In genomic region chr1:155033524-155033923, GRCh38 we compare ENCODE assay signal across 22 cellular contexts. TPM values are rescaled to one million over a fixed set of nuclear protein-coding genes. Genes with fewer than 3 reads are reported as not detected.
DNase-seq lines count a peak whose midpoint lies in the region; ATAC-seq, FAIRE-seq and TF ChIP-seq lines count a peak whose summit lies in the region.
"Had no signal": no experiment of that assay in that cellular context is flagged by ENCODE, and none has a peak within 500 bp of the region (broad histone marks: within the 10 kb centered on the region; RNA-seq: fewer than 3 reads in every experiment).

Gene DCST1 (plus strand): TSS chr1:155033824. CDS start chr1:155034037, 213 bp downstream.
Gene DCST2 (minus strand): TSS chr1:155033781. CDS start chr1:155033701, 80 bp downstream.

- no peak for ATAC-seq in HG02970 (IDR thresholded peaks at IDR 0.05; ENCODE audit: low FRiP score, unreplicated experiment)
- ATAC-seq: A549, GM23338, HCT116, HepG2 had no signal

- H3K4me1 Mint-ChIP-seq in neural progenitor cell: peaks cover 16% of the 10 kb centered on the region
- H3K4me1 Mint-ChIP-seq in type B pancreatic cell (ENCODE audit: unreplicated experiment): no peaks in the 10 kb centered on the region

- H3K4me2 ChIP-seq in keratinocyte (ENCODE audit: control insufficient read depth, extremely low read depth, insufficient read depth, low read depth, low read length) (peak within 1 kb of the TSS; percentile 7), neural progenitor cell (no peak within 1 kb of the TSS)
- H3K4me2 ChIP-seq: A549, GM23338 had no signal

- DNase-seq in WERI-Rb-1: peak; percentile 58
- no peak for DNase-seq in keratinocyte (ENCODE audit: low read depth, low spot score)
- DNase-seq in neural progenitor cell (ENCODE audit: low spot score): no peak
- DNase-seq in type B pancreatic cell (ENCODE audit: extremely low spot score, unreplicated experiment): no peak
- DNase-seq in cortex of kidney (lab: John Stamatoyannopoulos, UW): no peak
- no peak for DNase-seq in RKO (ENCODE audit: low spot score)
- DNase-seq: AML-193; Caco-2; CD4-positive, alpha-beta T cell; HFFc6 had no signal

- no peaks in the 10 kb centered on the region for H3K9me3 ChIP-seq in WERI-Rb-1 (ENCODE audit: severe bottlenecking)
- no peaks in the 10 kb centered on the region for H3K9me3 ChIP-seq in keratinocyte (ENCODE audit: control insufficient read depth, low read depth, low read length)
- no peaks in the 10 kb centered on the region for H3K9me3 ChIP-seq in neural progenitor cell (ENCODE audit: low read depth)
- H3K9me3 ChIP-seq: A549, Caco-2 had no signal

- H3K79me2 ChIP-seq in keratinocyte (ENCODE audit: control insufficient read depth, insufficient read depth, low read length): no peaks in the 10 kb centered on the region
- no peaks in the 10 kb centered on the region for H3K79me2 ChIP-seq in neural progenitor cell (ENCODE audit: low read depth)

- no peaks in the 10 kb centered on the region for H3K9me1 ChIP-seq in keratinocyte (ENCODE audit: control insufficient read depth, extremely low read depth, insufficient read depth, low read length)

- H3K9me3 Mint-ChIP-seq in neural progenitor cell (no peaks in the 10 kb centered on the region), type B pancreatic cell (no peaks in the 10 kb centered on the region)
- H3K9me3 Mint-ChIP-seq: CD4-positive, alpha-beta T cell; GM23338; HFFc6 had no signal

- H3F3A ChIP-seq in neural progenitor cell (ENCODE audit: low read depth): no peaks in the 10 kb centered on the region

- FAIRE-seq in keratinocyte (lab: Jason Lieb, UNC): no peak
- FAIRE-seq: A549, D721Med, G401.6, GM12891, GM19239, HepG2 had no signal

- H3K27me3 ChIP-seq in WERI-Rb-1 (ENCODE audit: insufficient read depth, low read depth, severe bottlenecking) (no peaks in the 10 kb centered on the region), keratinocyte (ENCODE audit: control insufficient read depth, extremely low read depth, insufficient read depth, low read length) (no peaks in the 10 kb centered on the region), neural progenitor cell (no peaks in the 10 kb centered on the region)

- H3K27ac Mint-ChIP-seq in neural progenitor cell (peak within 1 kb of the TSS; percentile 80), type B pancreatic cell (peak within 1 kb of the TSS; percentile 36)
- H3K27ac Mint-ChIP-seq: CD4-positive, alpha-beta T cell; GM23338; HFFc6 had no signal

- H3K9ac ChIP-seq in keratinocyte (ENCODE audit: control insufficient read depth, extremely low read depth, insufficient read depth, low read length): no peak within 1 kb of the TSS
- no peak within 1 kb of the TSS for H3K9ac ChIP-seq in neural progenitor cell

- no peaks in the 10 kb centered on the region for H4K20me1 ChIP-seq in keratinocyte (ENCODE audit: control insufficient read depth, extremely low read depth, insufficient read depth, low read length)
- no peaks in the 10 kb centered on the region for H4K20me1 ChIP-seq in neural progenitor cell (ENCODE audit: low read depth)

- H3K4me3 Mint-ChIP-seq in neural progenitor cell (no peak within 1 kb of the TSS), type B pancreatic cell (no peak within 1 kb of the TSS)
- H3K4me3 Mint-ChIP-seq: CD4-positive, alpha-beta T cell; GM23338; HFFc6 had no signal

- peaks cover 21% of the 10 kb centered on the region for H3K4me1 ChIP-seq in keratinocyte (ENCODE audit: control insufficient read depth, extremely low read depth, insufficient read depth, low read length)
- peaks cover 12% of the 10 kb centered on the region for H3K4me1 ChIP-seq in neural progenitor cell
- H3K4me1 ChIP-seq: Caco-2 had no signal

- H2AFZ ChIP-seq in keratinocyte (ENCODE audit: control insufficient read depth, low read length) (peak within 1 kb of the TSS; percentile 16), neural progenitor cell (replicated peaks) (no peak within 1 kb of the TSS)
- H2AFZ ChIP-seq: GM23338 had no signal

- H3K27ac ChIP-seq in WERI-Rb-1 (no peak within 1 kb of the TSS), keratinocyte (ENCODE audit: control insufficient read depth, insufficient read depth, low read length) (no peak within 1 kb of the TSS), neural progenitor cell (no peak within 1 kb of the TSS)
- H3K27ac ChIP-seq: A549, C4-2B had no signal

- H3K27me3 Mint-ChIP-seq in neural progenitor cell (ENCODE audit: insufficient read depth, low read depth): peaks cover 9% of the 10 kb centered on the region
- H3K27me3 Mint-ChIP-seq in type B pancreatic cell: peaks cover 4% of the 10 kb centered on the region
- H3K27me3 Mint-ChIP-seq: CD4-positive, alpha-beta T cell had no signal

- TF ChIP-seq CTCF in WERI-Rb-1 (IDR thresholded peaks at IDR 0.05; ENCODE audit: low read depth, low read length): no peak
- no peak for TF ChIP-seq CTCF in keratinocyte (optimal IDR thresholded peaks at IDR 0.05 in 1 of 3, IDR thresholded peaks at IDR 0.05 in 1 of 3, conservative IDR thresholded peaks at IDR 0.05 in 1 of 3; ENCODE audit: extremely low read depth in 1 of 3, insufficient read depth in 2 of 3, low read length in 3 of 3)
- no peak for TF ChIP-seq CTCF in neural progenitor cell (IDR thresholded peaks at IDR 0.05)
- TF ChIP-seq CTCF in type B pancreatic cell (conservative IDR thresholded peaks at IDR 0.05): no peak

- H3K36me3 Mint-ChIP-seq in neural progenitor cell: no peaks in the 10 kb centered on the region
- no peaks in the 10 kb centered on the region for H3K36me3 Mint-ChIP-seq in type B pancreatic cell

- dilution Hi-C loops in keratinocyte (cut with MboI; ENCODE audit: extremely low pct_ligation_motif_present, low sequenced_read_pairs): no loop called here

- H3K36me3 ChIP-seq in WERI-Rb-1 (no peaks in the 10 kb centered on the region), keratinocyte (ENCODE audit: control insufficient read depth in 2 of 2, extremely low read depth in 1 of 2, insufficient read depth in 2 of 2, low read length in 2 of 2) (no peaks in the 10 kb centered on the region), neural progenitor cell (no peaks in the 10 kb centered on the region)

- H3K4me3 ChIP-seq in WERI-Rb-1 (ENCODE audit: low read depth, low read length): no peak within 1 kb of the TSS
- no peak within 1 kb of the TSS for H3K4me3 ChIP-seq in keratinocyte (ENCODE audit: control insufficient read depth in 2 of 3, extremely low read depth in 1 of 3, insufficient read depth in 2 of 3, low read depth in 1 of 3, low read length in 3 of 3)
- H3K4me3 ChIP-seq in neural progenitor cell: no peak within 1 kb of the TSS
- H3K4me3 ChIP-seq: A549, GM23338 had no signal

RNA-seq across cellular contexts. Expression of gene DCST1, which starts in this region (rescaled TPM):
- 0.05 TPM in 1 of 3 replicates, not detected in the others for polyA plus RNA-seq in keratinocyte
- polyA plus RNA-seq in keratinocyte (2011; ENCODE audit: low read depth): not detected
- polyA plus RNA-seq in keratinocyte (2011; cell fraction: cytosol; rRNA removed): not detected in 2 replicates
- polyA plus RNA-seq in keratinocyte (2011; cell fraction: nucleus; rRNA removed): 0.11 and 0.27 TPM in 2 replicates
- 0.14 TPM in 1 of 2 replicates, not detected in the other for polyA plus RNA-seq in keratinocyte (2012; ENCODE audit: low replicate concordance)
- polyA minus RNA-seq in keratinocyte: 0.43 TPM in 1 of 3 replicates, not detected in the others
- polyA minus RNA-seq in keratinocyte (2011; cell fraction: cytosol; rRNA and poly(A)+ RNA removed): not detected
- polyA minus RNA-seq in keratinocyte (2011; cell fraction: nucleus; rRNA and poly(A)+ RNA removed): not detected in 2 replicates
- not detected in 2 replicates for total RNA-seq in neural progenitor cell (ENCODE audit: low replicate concordance)
- not detected in 2 replicates for total RNA-seq in type B pancreatic cell (ENCODE audit: low replicate concordance)
- total RNA-seq: Caco-2, GM23338, H7, HepG2, HFFc6 had no signal
- polyA plus RNA-seq: BJ, GM23338 had no signal

RNA-seq across cellular contexts. Expression of gene DCST2, which starts in this region (rescaled TPM):
- polyA plus RNA-seq in keratinocyte: 0.11 to 0.46 TPM (median 0.14 TPM) in 3 replicates
- polyA plus RNA-seq in keratinocyte (2011; ENCODE audit: low read depth): 0.20 TPM
- 0.06 TPM in 1 of 2 replicates, not detected in the other for polyA plus RNA-seq in keratinocyte (2011; cell fraction: cytosol; rRNA removed)
- 1.0 and 1.1 TPM in 2 replicates for polyA plus RNA-seq in keratinocyte (2011; cell fraction: nucleus; rRNA removed)
- 0.13 and 1.3 TPM in 2 replicates for polyA plus RNA-seq in keratinocyte (2012; ENCODE audit: low replicate concordance)
- polyA minus RNA-seq in keratinocyte: 0.16 TPM in 1 of 3 replicates, not detected in the others
- polyA minus RNA-seq in keratinocyte (2011; cell fraction: cytosol; rRNA and poly(A)+ RNA removed): not detected
- not detected in 2 replicates for polyA minus RNA-seq in keratinocyte (2011; cell fraction: nucleus; rRNA and poly(A)+ RNA removed)
- total RNA-seq in neural progenitor cell (ENCODE audit: low replicate concordance) (1.8 and 2.0 TPM in 2 replicates), type B pancreatic cell (ENCODE audit: low replicate concordance) (1.6 and 2.4 TPM in 2 replicates)
- total RNA-seq: GM23338, HepG2 had no signal
